Comparison of ENCODE assay signal across 1 cellular context in genomic region chr2:43186321-43186678, GRCh38.
TF ChIP-seq lines count a peak whose summit lies in the region.

No MANE protein-coding gene starts in this region.

TF ChIP-seq in IMR-90, 13 proteins besides CTCF, POLR2A, EP300 and RAD21:
- no peak for TF ChIP-seq CHD1 (IDR thresholded peaks at IDR 0.05; ENCODE audit: low read depth, low read length)
- no peak for TF ChIP-seq BHLHE40 (IDR thresholded peaks at IDR 0.05; ENCODE audit: low read depth, low read length)
- no peak for TF ChIP-seq MAFK (IDR thresholded peaks at IDR 0.05; ENCODE audit: low read depth, low read length)
- TF ChIP-seq FOS (IDR thresholded peaks at IDR 0.05; ENCODE audit: low read depth, low read length): no peak
- no peak for TF ChIP-seq MXI1 (IDR thresholded peaks at IDR 0.05; ENCODE audit: borderline replicate concordance, low read depth, low read length)
